26 cellular contexts compared by ENCODE assay signal in the genomic region with DNA sequence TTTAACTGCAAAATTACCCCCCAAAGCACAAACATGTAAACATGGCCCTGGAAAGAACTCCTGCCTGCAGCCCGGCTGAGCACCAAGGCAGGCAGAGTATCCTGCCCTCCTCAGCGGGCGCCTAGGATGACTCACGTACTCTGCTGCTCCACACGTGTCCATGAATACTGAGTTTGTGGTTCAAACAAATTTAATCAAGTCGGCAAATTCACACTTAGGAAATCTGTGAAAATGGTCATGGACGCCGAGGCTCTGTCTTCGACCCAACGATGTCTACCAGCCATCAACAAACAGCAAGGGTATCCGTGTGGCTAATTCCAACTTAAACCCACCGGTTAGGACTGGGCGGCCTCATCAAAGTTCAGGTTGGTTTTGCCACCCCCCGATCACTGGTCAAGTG. TPM values are rescaled to one million over a fixed set of nuclear protein-coding genes. Genes with fewer than 3 reads are reported as not detected.
DNase-seq lines count a peak whose midpoint lies in the region; ATAC-seq, FAIRE-seq and TF ChIP-seq lines count a peak whose summit lies in the region.
"Had no signal": no experiment of that assay in that cellular context is flagged by ENCODE, and none has a peak within 500 bp of the region (broad histone marks: within the 10 kb centered on the region; RNA-seq: fewer than 3 reads in every experiment).

No MANE protein-coding gene starts in this region.

- no peak overlapping the region for H2AK5ac ChIP-seq in H9 (ENCODE audit: insufficient read length, low read length)

- no peak overlapping the region for H3K18ac ChIP-seq in H9 (ENCODE audit: insufficient read length, low read depth, low read length)

- DNase-seq in activated naive CD4-positive, alpha-beta T cell treated with anti-CD3 and anti-CD28 coated beads for 36 hours = no peak
- no peak for DNase-seq in H9
- DNase-seq in K562 (ENCODE audit: extremely low read depth in 1 of 4, low spot score in 3 of 4) = no peak
- peak; percentile 88 for DNase-seq in osteoblast (ENCODE audit: insufficient read length, low spot score, missing footprints)
- DNase-seq in H4 (ENCODE audit: low spot score) = no peak
- DNase-seq in activated T-cell treated with anti-CD3 and anti-CD28 coated beads, Interleukin-2, amount 50 U/mL, for 4 hours = no peak
- DNase-seq: ACHN; AML-193; BE2C; CD4-positive, alpha-beta T cell; CD8-positive, alpha-beta memory T cell; DMS 273 treated with DMSO at 0.1 percent for 48 hours; DMS79; EL; GDM1; HCEC 1CT had no signal

- CTCF ChIA-PET in activated naive CD4-positive, alpha-beta T cell treated with anti-CD3 and anti-CD28 coated beads for 36 hours (lab: Charles Lee) = no interaction called here
- CTCF ChIA-PET in K562 (lab: Yijun Ruan, JAX; ENCODE audit: low intra/inter-chr PET ratio) = no interaction called here

- no peak overlapping the region for H3K56ac ChIP-seq in H9 (ENCODE audit: insufficient read length, low read depth, low read length)

- no peak overlapping the region for H3T11ph ChIP-seq in H9 (ENCODE audit: low read length)

- no peak overlapping the region for H2AFZ ChIP-seq in H9 (ENCODE audit: low read length)
- H2AFZ ChIP-seq in K562 (ENCODE audit: low read depth, low read length) = no peak overlapping the region
- no peak overlapping the region for H2AFZ ChIP-seq in osteoblast (ENCODE audit: low read length)
- H2AFZ ChIP-seq: GM23338 had no signal

- no peak overlapping the region for H3K4me3 ChIP-seq in K562
- no peak overlapping the region for H3K4me3 ChIP-seq in osteoblast (ENCODE audit: insufficient read depth, low read length)
- H3K4me3 ChIP-seq: BLaER1 treated with 17β-estradiol and CSF1 and Interleukin-3, amounts not matched to agents 10 nM and 100 nM; GM23338 had no signal

- BruUV-seq in K562 (replicated peaks; lab: Mats Ljungman, UMichigan) = no TSS peak

- H4K8ac ChIP-seq in H9 (replicated peaks; ENCODE audit: insufficient read length, low read depth, low read length) = no peak overlapping the region

- H2BK120ac ChIP-seq in H9 (ENCODE audit: low read depth, low read length, poor library complexity, severe bottlenecking) = no peak overlapping the region

- no peaks in the 10 kb centered on the region for H3K9me3 Mint-ChIP-seq in activated naive CD4-positive, alpha-beta T cell treated with anti-CD3 and anti-CD28 coated beads, Interleukin-2, amount 50 U/mL, for 24 hours
- H3K9me3 Mint-ChIP-seq in activated naive CD4-positive, alpha-beta T cell treated with anti-CD3 and anti-CD28 coated beads for 36 hours = no peaks in the 10 kb centered on the region
- no peaks in the 10 kb centered on the region for H3K9me3 Mint-ChIP-seq in H9
- H3K9me3 Mint-ChIP-seq in activated T-cell treated with anti-CD3 and anti-CD28 coated beads, Interleukin-2, amount 50 U/mL, for 4 hours = no peaks in the 10 kb centered on the region
- H3K9me3 Mint-ChIP-seq: CD4-positive, alpha-beta T cell; CD8-positive, alpha-beta memory T cell; GM23338 had no signal

- no peak overlapping the region for H2BK15ac ChIP-seq in H9 (ENCODE audit: low read depth, low read length)

- H3K4me1 ChIP-seq in H9 (ENCODE audit: insufficient read depth, low read length) (no peaks in the 10 kb centered on the region), K562 (replicated peaks in 1 of 2; ENCODE audit: control insufficient read depth in 2 of 2, insufficient read depth in 2 of 2, low read length in 2 of 2) (peaks cover 0 to 14% of the 10 kb centered on the region in 2 experiments; a peak in 3 of 5 replicates), osteoblast (ENCODE audit: insufficient read depth, low read length) (peaks cover 15% of the 10 kb centered on the region)
- H3K4me1 ChIP-seq: BE2C; BLaER1 treated with 17β-estradiol and CSF1 and Interleukin-3, amounts not matched to agents 10 nM and 100 nM had no signal

- no peak overlapping the region for H2BK5ac ChIP-seq in H9 (ENCODE audit: insufficient read length, low read length)

- H3K9me3 ChIP-seq in H9 (ENCODE audit: control insufficient read depth, low read depth, low read length) = no peaks in the 10 kb centered on the region
- H3K9me3 ChIP-seq in K562 (replicated peaks; ENCODE audit: control insufficient read depth, insufficient read depth, low read depth, low read length) = no peaks in the 10 kb centered on the region
- H3K9me3 ChIP-seq in osteoblast (ENCODE audit: low read depth, low read length) = no peaks in the 10 kb centered on the region
- H3K9me3 ChIP-seq: BE2C; BLaER1 treated with 17β-estradiol and CSF1 and Interleukin-3, amounts not matched to agents 10 nM and 100 nM had no signal

- TF ChIP-seq POLR2A in K562 (conservative IDR thresholded peaks at IDR 0.05) = no peak

- peaks cover 15% of the 10 kb centered on the region for H3K36me3 Mint-ChIP-seq in activated naive CD4-positive, alpha-beta T cell treated with anti-CD3 and anti-CD28 coated beads, Interleukin-2, amount 50 U/mL, for 24 hours
- peaks cover 44% of the 10 kb centered on the region for H3K36me3 Mint-ChIP-seq in activated naive CD4-positive, alpha-beta T cell treated with anti-CD3 and anti-CD28 coated beads for 36 hours (ENCODE audit: low read depth)
- peaks cover 44 to 86% (median 77%) of the 10 kb centered on the region in 3 experiments for H3K36me3 Mint-ChIP-seq in H9 (ENCODE audit: insufficient read depth in 1 of 3, low read depth in 3 of 3)
- H3K36me3 Mint-ChIP-seq in activated T-cell treated with anti-CD3 and anti-CD28 coated beads, Interleukin-2, amount 50 U/mL, for 4 hours (ENCODE audit: insufficient read depth) = peaks cover 44% of the 10 kb centered on the region

- H3K4me3 Mint-ChIP-seq in activated naive CD4-positive, alpha-beta T cell treated with anti-CD3 and anti-CD28 coated beads, Interleukin-2, amount 50 U/mL, for 24 hours = no peak overlapping the region
- no peak overlapping the region for H3K4me3 Mint-ChIP-seq in activated naive CD4-positive, alpha-beta T cell treated with anti-CD3 and anti-CD28 coated beads for 36 hours
- no peak overlapping the region for H3K4me3 Mint-ChIP-seq in H9
- no peak overlapping the region for H3K4me3 Mint-ChIP-seq in activated T-cell treated with anti-CD3 and anti-CD28 coated beads, Interleukin-2, amount 50 U/mL, for 4 hours
- H3K4me3 Mint-ChIP-seq: CD14-positive monocyte; CD4-positive, alpha-beta T cell; CD8-positive, alpha-beta memory T cell; GM23338 had no signal

- FAIRE-seq in K562 (lab: Jason Lieb, UNC) = no peak
- FAIRE-seq: A204.1, D721Med, GM12891, GM18507, H54 had no signal

- peak overlapping the region; percentile 35 for H3K27ac Mint-ChIP-seq in activated naive CD4-positive, alpha-beta T cell treated with anti-CD3 and anti-CD28 coated beads, Interleukin-2, amount 50 U/mL, for 24 hours
- no peak overlapping the region for H3K27ac Mint-ChIP-seq in activated naive CD4-positive, alpha-beta T cell treated with anti-CD3 and anti-CD28 coated beads for 36 hours
- peak overlapping the region in 2 of 3 experiments; percentile 49 to 51; a peak in 2 of 7 replicates for H3K27ac Mint-ChIP-seq in H9
- H3K27ac Mint-ChIP-seq: CD4-positive, alpha-beta T cell; GM23338 had no signal

- no peak for TF ChIP-seq EP300 in K562 (IDR thresholded peaks at IDR 0.05; ENCODE audit: low read length)

- POLR2A ChIA-PET in K562 (lab: Yijun Ruan, JAX) = interaction anchor here (0.6 kb wide), 1 partner anchor 20 kb away, joined by 3 read pairs; no protein-coding TSS in a partner anchor

- H3K27ac ChIP-seq in H9 (ENCODE audit: insufficient read length, low read depth, low read length) (no peak overlapping the region), K562 (ENCODE audit: extremely low read depth, low read depth, low read length) (no peak overlapping the region), osteoblast (ENCODE audit: low read depth, low read length) (peak overlapping the region; percentile 79)
- H3K27ac ChIP-seq: BLaER1 treated with 17β-estradiol and CSF1 and Interleukin-3, amounts not matched to agents 10 nM and 100 nM had no signal

- no peak for TF ChIP-seq CTCF in H9 (conservative IDR thresholded peaks at IDR 0.05)
- no peak for TF ChIP-seq CTCF in K562 (IDR thresholded peaks at IDR 0.05 in 2 of 3, conservative IDR thresholded peaks at IDR 0.05 in 1 of 3; ENCODE audit: insufficient read depth in 2 of 3, low read depth in 1 of 3, low read length in 3 of 3)
- no peak for TF ChIP-seq CTCF in osteoblast (IDR thresholded peaks at IDR 0.05; ENCODE audit: extremely low read depth, low read depth, low read length)

- H3K9ac ChIP-seq in H9 (ENCODE audit: extremely low read depth, insufficient read length, low read length) = no peak overlapping the region
- H3K9ac ChIP-seq in K562 (ENCODE audit: insufficient read depth in 1 of 2, low read depth in 2 of 2, low read length in 2 of 2) = no peak overlapping the region
- H3K9ac ChIP-seq: BLaER1 treated with 17β-estradiol and CSF1 and Interleukin-3, amounts not matched to agents 10 nM and 100 nM had no signal

- intact Hi-C loops in activated naive CD4-positive, alpha-beta T cell treated with anti-CD3 and anti-CD28 coated beads for 36 hours (cut with micrococcal nuclease) = no loop called here
- intact Hi-C loops in K562 (cut with micrococcal nuclease) = no loop called here

- in situ Hi-C loops in K562 (cut with MboI) = no loop called here

- H3K27me3 Mint-ChIP-seq in activated naive CD4-positive, alpha-beta T cell treated with anti-CD3 and anti-CD28 coated beads, Interleukin-2, amount 50 U/mL, for 24 hours = no peaks in the 10 kb centered on the region
- no peaks in the 10 kb centered on the region for H3K27me3 Mint-ChIP-seq in activated naive CD4-positive, alpha-beta T cell treated with anti-CD3 and anti-CD28 coated beads for 36 hours (ENCODE audit: low read depth)
- no peaks in the 10 kb centered on the region; the same call in 1 of the 2 replicates for H3K27me3 Mint-ChIP-seq in H9 (ENCODE audit: low read depth)
- H3K27me3 Mint-ChIP-seq in activated T-cell treated with anti-CD3 and anti-CD28 coated beads, Interleukin-2, amount 50 U/mL, for 4 hours (ENCODE audit: low read depth) = no peaks in the 10 kb centered on the region
- H3K27me3 Mint-ChIP-seq: CD4-positive, alpha-beta T cell; CD8-positive, alpha-beta memory T cell had no signal

- no peaks in the 10 kb centered on the region for H3K23me2 ChIP-seq in H9 (ENCODE audit: insufficient read length, low read depth, low read length, poor library complexity, severe bottlenecking)

- H3K9me1 ChIP-seq in K562 (ENCODE audit: control insufficient read depth, insufficient read depth, low read length) = peaks cover 8% of the 10 kb centered on the region

- H4K20me1 ChIP-seq in H9 (ENCODE audit: control insufficient read depth, insufficient read depth, insufficient read length) (no peaks in the 10 kb centered on the region), K562 (replicated peaks; ENCODE audit: control insufficient read depth, insufficient read depth, low read length) (peaks cover 24% of the 10 kb centered on the region), osteoblast (ENCODE audit: insufficient read depth, low read length) (peaks cover 62% of the 10 kb centered on the region)

- H3K4ac ChIP-seq in H9 (ENCODE audit: low read depth, low read length) = no peak overlapping the region

- no peak overlapping the region for H3K23ac ChIP-seq in H9 (ENCODE audit: insufficient read length, low read depth, low read length)

- H3K27me3 ChIP-seq in H9 (ENCODE audit: insufficient read depth, low read length) (no peaks in the 10 kb centered on the region), K562 (ENCODE audit: control insufficient read depth in 2 of 2, insufficient read depth in 2 of 2, low read length in 2 of 2) (no peaks in the 10 kb centered on the region), osteoblast (ENCODE audit: insufficient read depth, low read length) (no peaks in the 10 kb centered on the region)
- H3K27me3 ChIP-seq: BE2C; BLaER1 treated with 17β-estradiol and CSF1 and Interleukin-3, amounts not matched to agents 10 nM and 100 nM had no signal

- H4K5ac ChIP-seq in H9 (ENCODE audit: insufficient read length, low read depth, low read length) = no peak overlapping the region

- TF ChIP-seq RAD21 in K562 (CRISPR knock-in tag; conservative IDR thresholded peaks at IDR 0.05 in 1 of 2, IDR thresholded peaks at IDR 0.05 in 1 of 2) = no peak

- WGBS in H9 (ENCODE audit: extremely low coverage, insufficient read length, low lambda C conversion rate) = no CpG with 5 or more reads among the region's 14 CpGs
- WGBS in K562 (ENCODE audit: insufficient coverage, low coverage, missing lambda C conversion rate) = 97% methylated on average over 14 of the region's 14 CpGs

- no peak overlapping the region for H4K91ac ChIP-seq in H9 (ENCODE audit: insufficient read length, low read depth, low read length)

- no peaks in the 10 kb centered on the region for H3K79me1 ChIP-seq in H9 (ENCODE audit: insufficient read depth, low read depth, low read length, poor library complexity, severe bottlenecking)

- no peak overlapping the region for H3K4me2 ChIP-seq in H9 (ENCODE audit: insufficient read depth, insufficient read length, low read length)
- H3K4me2 ChIP-seq in K562 (ENCODE audit: insufficient read depth, low read length) = no peak overlapping the region
- no peak overlapping the region for H3K4me2 ChIP-seq in osteoblast (ENCODE audit: insufficient read depth, low read length)
- H3K4me2 ChIP-seq: BLaER1 treated with 17β-estradiol and CSF1 and Interleukin-3, amounts not matched to agents 10 nM and 100 nM; GM23338 had no signal

- no peaks in the 10 kb centered on the region for H3K79me2 ChIP-seq in H9 (ENCODE audit: insufficient read depth, low read length)
- H3K79me2 ChIP-seq in K562 (ENCODE audit: control insufficient read depth, insufficient read depth, low read length) = peaks cover 27% of the 10 kb centered on the region
- peaks cover 75% of the 10 kb centered on the region for H3K79me2 ChIP-seq in osteoblast (ENCODE audit: insufficient read depth, low read length)

- ATAC-seq in K562 = no peak
- ATAC-seq in activated T-cell treated with anti-CD3 and anti-CD28 coated beads, Interleukin-2, amount 50 U/mL, for 4 hours = no peak
- ATAC-seq in HG02885 (IDR thresholded peaks at IDR 0.05; ENCODE audit: poor library complexity, unreplicated experiment) = no peak
- ATAC-seq: GM23338 had no signal

- H2BK12ac ChIP-seq in H9 (ENCODE audit: insufficient read length, low read depth, low read length) = no peak overlapping the region

- no peak overlapping the region for H3K14ac ChIP-seq in H9 (ENCODE audit: insufficient read depth, low read length)

- H2BK20ac ChIP-seq in H9 (ENCODE audit: low read depth, low read length, poor library complexity, severe bottlenecking) = no peak overlapping the region

- H3K4me1 Mint-ChIP-seq in activated naive CD4-positive, alpha-beta T cell treated with anti-CD3 and anti-CD28 coated beads, Interleukin-2, amount 50 U/mL, for 24 hours = peaks cover 12% of the 10 kb centered on the region
- peaks cover 19% of the 10 kb centered on the region for H3K4me1 Mint-ChIP-seq in activated naive CD4-positive, alpha-beta T cell treated with anti-CD3 and anti-CD28 coated beads for 36 hours (ENCODE audit: low read depth)
- no peaks in the 10 kb centered on the region for H3K4me1 Mint-ChIP-seq in H9
- peaks cover 11% of the 10 kb centered on the region for H3K4me1 Mint-ChIP-seq in activated T-cell treated with anti-CD3 and anti-CD28 coated beads, Interleukin-2, amount 50 U/mL, for 4 hours (ENCODE audit: low read depth)
- H3K4me1 Mint-ChIP-seq: CD14-positive monocyte, GM23338 had no signal

- H3K36me3 ChIP-seq in K562 (ENCODE audit: control insufficient read depth, insufficient read depth, low read length) (peaks cover 86% of the 10 kb centered on the region), osteoblast (ENCODE audit: insufficient read depth, low read length) (peaks cover 89% of the 10 kb centered on the region)

RNA-seq across cellular contexts. Expression of a gene that starts 25.5 kb away (rescaled TPM):
- total RNA-seq in activated naive CD4-positive, alpha-beta T cell treated with anti-CD3 and anti-CD28 coated beads for 36 hours = 10 to 100 TPM; 25.2 to 29.1 TPM
- 34.9 and 40.1 TPM in 2 replicates for total RNA-seq in H9 (2021)
- total RNA-seq in K562 (2011; cell fraction: chromatin; rRNA removed; ENCODE audit: low replicate concordance) = 144 and 257 TPM in 2 replicates
- 92.6 and 108 TPM in 2 replicates for total RNA-seq in K562 (2011; cell fraction: nucleolus; rRNA removed)
- 87.7 and 106 TPM in 2 replicates for total RNA-seq in K562 (2011; cell fraction: nucleoplasm; rRNA removed)
- 36.1 and 38.7 TPM in 2 replicates for total RNA-seq in K562 (2014; rRNA removed)
- 17.0 and 19.0 TPM in 2 replicates for total RNA-seq in K562 (2014; rRNA removed; fragmentation: Illumina TruSeq; extraction: Trizol)
- total RNA-seq in K562 (2015; rRNA removed; fragmentation: Illumina TruSeq; extraction: Trizol) = 21.2 and 22.8 TPM in 2 replicates
- total RNA-seq in K562 (2021) = 41.7 and 48.1 TPM in 2 replicates
- polyA plus RNA-seq in K562 (2011; rRNA removed) = 15.0 and 20.2 TPM in 2 replicates
- 21.4 and 25.3 TPM in 2 replicates for polyA plus RNA-seq in K562 (2011; cell fraction: cytosol; rRNA removed)
- polyA plus RNA-seq in K562 (2011; cell fraction: nucleus; rRNA removed) = 38.5 and 43.6 TPM in 2 replicates
- polyA plus RNA-seq in K562 (2012) = 12.5 and 13.1 TPM in 2 replicates
- 9.0 and 11.8 TPM in 2 replicates for polyA plus RNA-seq in K562 (2014; fragmentation: Illumina TruSeq; extraction: Trizol)
- polyA plus RNA-seq in K562 (2014; fragmentation: Nextera tagmentation; extraction: Ambion mirVana) = 1 to 10 TPM; 1.9 to 2.9 TPM
- polyA plus RNA-seq in K562 (2014; rRNA removed) = 18.4 and 18.6 TPM in 2 replicates
- polyA minus RNA-seq in K562 (2011; rRNA and poly(A)+ RNA removed) = 26.2 and 28.2 TPM in 2 replicates
- 43.5 and 57.6 TPM in 2 replicates for polyA minus RNA-seq in K562 (2011; cell fraction: cytosol; rRNA and poly(A)+ RNA removed)
- 18.7 and 48.9 TPM in 2 replicates for polyA minus RNA-seq in K562 (2011; cell fraction: nucleus; rRNA and poly(A)+ RNA removed)
- total RNA-seq in osteoblast = 102 and 127 TPM in 2 replicates
- total RNA-seq in H4 (2014; rRNA removed; shearing (Covaris generic)) = 21.1 and 37.3 TPM in 2 replicates
- 10 to 100 TPM; 74.6 to 86.9 (median 75.9) TPM for total RNA-seq in activated T-cell treated with anti-CD3 and anti-CD28 coated beads, Interleukin-2, amount 50 U/mL, for 4 hours

RNA-seq across cellular contexts. Expression of a gene that starts 41.5 kb away (rescaled TPM):
- total RNA-seq in activated naive CD4-positive, alpha-beta T cell treated with anti-CD3 and anti-CD28 coated beads for 36 hours = 100 to 1,000 TPM; 102 to 106 TPM
- total RNA-seq in H9 (2021) (73.9 and 80.3 TPM in 2 replicates), K562 (2014; rRNA removed) (33.6 and 42.3 TPM in 2 replicates), K562 (2014; rRNA removed; fragmentation: Illumina TruSeq; extraction: Trizol) (44.0 and 45.6 TPM in 2 replicates), K562 (2015; rRNA removed; fragmentation: Illumina TruSeq; extraction: Trizol) (49.5 and 50.4 TPM in 2 replicates), K562 (2021) (54.3 and 56.9 TPM in 2 replicates), osteoblast (79.9 and 86.1 TPM in 2 replicates)
- total RNA-seq in K562 (2011; cell fraction: chromatin; rRNA removed; ENCODE audit: low replicate concordance) = 353 and 486 TPM in 2 replicates
- total RNA-seq in K562 (2011; cell fraction: nucleolus; rRNA removed) = 225 and 254 TPM in 2 replicates
- 264 and 271 TPM in 2 replicates for total RNA-seq in K562 (2011; cell fraction: nucleoplasm; rRNA removed)
- polyA plus RNA-seq in K562 (2011; rRNA removed) (57.7 and 69.0 TPM in 2 replicates), K562 (2014; fragmentation: Illumina TruSeq; extraction: Trizol) (43.6 and 46.3 TPM in 2 replicates), K562 (2014; fragmentation: Nextera tagmentation; extraction: Ambion mirVana) (1 to 10 TPM; 3.2 TPM), K562 (2014; rRNA removed) (49.7 and 51.6 TPM in 2 replicates)
- 41.4 and 48.0 TPM in 2 replicates for polyA plus RNA-seq in K562 (2011; cell fraction: cytosol; rRNA removed)
- 224 and 322 TPM in 2 replicates for polyA plus RNA-seq in K562 (2011; cell fraction: nucleus; rRNA removed)
- polyA plus RNA-seq in K562 (2012) = 39.1 and 44.5 TPM in 2 replicates
- 139 and 163 TPM in 2 replicates for polyA minus RNA-seq in K562 (2011; rRNA and poly(A)+ RNA removed)
- polyA minus RNA-seq in K562 (2011; cell fraction: cytosol; rRNA and poly(A)+ RNA removed) = 46.5 and 72.4 TPM in 2 replicates
- polyA minus RNA-seq in K562 (2011; cell fraction: nucleus; rRNA and poly(A)+ RNA removed) = 105 and 129 TPM in 2 replicates
- total RNA-seq in H4 (2014; rRNA removed; shearing (Covaris generic)) = 21.9 and 26.8 TPM in 2 replicates
- total RNA-seq in activated T-cell treated with anti-CD3 and anti-CD28 coated beads, Interleukin-2, amount 50 U/mL, for 4 hours = 100 to 1,000 TPM in 2 of 3 donors, 10 to 100 TPM in 1; 96.7 to 112 (median 111) TPM
